In the genomic region with DNA sequence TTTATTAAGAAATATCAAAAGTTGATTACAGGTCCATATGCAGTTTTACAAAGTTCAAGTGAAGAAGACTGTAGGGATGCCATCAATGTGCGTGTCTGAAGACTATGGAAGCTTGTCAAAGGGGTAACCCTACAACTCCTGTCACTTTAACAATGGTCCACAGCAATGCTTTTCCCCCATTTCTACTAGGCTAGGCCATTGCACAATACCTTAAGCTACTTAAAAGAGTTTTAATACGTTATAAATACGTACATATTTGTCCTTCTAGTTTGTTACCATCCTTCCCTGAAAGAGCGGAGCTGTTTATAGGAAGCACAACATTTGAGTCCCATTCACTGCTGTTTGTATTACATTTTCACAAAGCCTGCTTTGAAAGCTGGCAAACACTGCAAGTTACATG, we compare ENCODE assay signal across 9 cellular contexts.
"Had no signal": no experiment of that assay in that cellular context is flagged by ENCODE, and none has a peak within 500 bp of the region (broad histone marks: within the 10 kb centered on the region; RNA-seq: fewer than 3 reads in every experiment).

No MANE protein-coding gene starts in this region.

- ATAC-seq: HCT116 had no signal

- H3K4me3 ChIP-seq: GM23248, HAP-1 had no signal

- H3K4me2 ChIP-seq: KMS-11 had no signal

- H3K27ac ChIP-seq: GM23248, HL-60, KMS-11 had no signal

- H3K9me3 ChIP-seq: HAP-1 had no signal

- H3K4me1 ChIP-seq: HAP-1 had no signal

- DNase-seq: GM23248, GOT3, H7, HFFc6, KBM-7 had no signal

- H3K9ac ChIP-seq: GM23248, KMS-11 had no signal

- H3K36me3 ChIP-seq: HAP-1 had no signal

- H2AFZ ChIP-seq: GM23248 had no signal
